27 cellular contexts compared by ENCODE assay signal in genomic region chr2:152413228-152414030, GRCh38.
A peak's percentile ranks its signal among the peaks of the same experiment; 100 is the strongest.
DNase-seq lines count a peak whose midpoint lies in the region; ATAC-seq and TF ChIP-seq lines count a peak whose summit lies in the region.
"Had no signal": no experiment of that assay in that cellular context is flagged by ENCODE, and none has a peak within 500 bp of the region (broad histone marks: within the 10 kb centered on the region; RNA-seq: fewer than 3 reads in every experiment).

No MANE protein-coding gene starts in this region.

- H2BK12ac ChIP-seq in H9 (ENCODE audit: insufficient read length, low read depth, low read length), result no peak overlapping the region

- H2BK5ac ChIP-seq in H9 (ENCODE audit: insufficient read length, low read length), result no peak overlapping the region

- H3K4me2 ChIP-seq in H9 (ENCODE audit: insufficient read depth, insufficient read length, low read length), result no peak overlapping the region

- H3K27me3 Mint-ChIP-seq in H9 (ENCODE audit: low read depth), result no peaks in the 10 kb centered on the region
- H3K27me3 Mint-ChIP-seq: naive B cell had no signal

- H3K27ac Mint-ChIP-seq in H9, result peak overlapping the region in 1 of 3 experiments; percentile 60; a peak in 2 of 7 replicates
- H3K27ac Mint-ChIP-seq: activated CD4-positive, alpha-beta memory T cell treated with anti-CD3 and anti-CD28 coated beads, Interleukin-2, amount 10 ng/mL, durations not matched to agents 7 days and 5 days; activated naive CD8-positive, alpha-beta T cell treated with anti-CD3 and anti-CD28 coated beads, Interleukin-2, amount 10 ng/mL, durations not matched to agents 7 days and 5 days; CD4-positive, alpha-beta T cell; naive B cell had no signal

- peaks cover 3% of the 10 kb centered on the region for H3K79me1 ChIP-seq in H9 (ENCODE audit: insufficient read depth, low read depth, low read length, poor library complexity, severe bottlenecking)

- intact Hi-C loops in heart left ventricle (cut with DNase I), result loop anchor here in 1 of 10 donors (10.0 kb wide), 1 partner anchor 219 kb away; no protein-coding TSS in a partner anchor
- intact Hi-C loops in gastrocnemius medialis (cut with DNase I; ENCODE audit: low total_unique reads), result no loop called here

- in situ Hi-C loops in HAP-1 (cut with MboI; ENCODE audit: low sequenced_read_pairs) (no loop called here), gastrocnemius medialis (cut with MboI; ENCODE audit: low sequenced_read_pairs in 4 of 4) (loop anchor here in 1 of 4 donors (10.0 kb wide), 1 partner anchor 79 kb away; the partner anchor contains the start of gene FMNL2)

- TF ChIP-seq CTCF in heart left ventricle (IDR thresholded peaks at IDR 0.05) (no peak), H9 (conservative IDR thresholded peaks at IDR 0.05) (no peak), gastrocnemius medialis (IDR thresholded peaks at IDR 0.05 in 4 of 5, conservative IDR thresholded peaks at IDR 0.05 in 1 of 5) (no peak)

- no peaks in the 10 kb centered on the region for H3K9me3 Mint-ChIP-seq in H9
- H3K9me3 Mint-ChIP-seq: activated CD4-positive, alpha-beta memory T cell treated with anti-CD3 and anti-CD28 coated beads, Interleukin-2, amount 10 ng/mL, durations not matched to agents 7 days and 5 days; activated naive CD8-positive, alpha-beta T cell treated with anti-CD3 and anti-CD28 coated beads, Interleukin-2, amount 10 ng/mL, durations not matched to agents 7 days and 5 days; CD4-positive, alpha-beta T cell; naive B cell had no signal

- H3K27ac ChIP-seq in heart left ventricle, result no peak overlapping the region
- no peak overlapping the region for H3K27ac ChIP-seq in H9 (ENCODE audit: insufficient read length, low read depth, low read length)
- no peak overlapping the region for H3K27ac ChIP-seq in gastrocnemius medialis
- H3K27ac ChIP-seq: breast epithelium, colonic mucosa, stomach, upper lobe of left lung had no signal

- no peak overlapping the region for H2AK5ac ChIP-seq in H9 (ENCODE audit: insufficient read length, low read length)

- H2BK20ac ChIP-seq in H9 (ENCODE audit: low read depth, low read length, poor library complexity, severe bottlenecking), result no peak overlapping the region

- H4K8ac ChIP-seq in H9 (replicated peaks; ENCODE audit: insufficient read length, low read depth, low read length), result no peak overlapping the region

- H3K23ac ChIP-seq in H9 (ENCODE audit: insufficient read length, low read depth, low read length), result no peak overlapping the region

- H3K4me3 ChIP-seq in HAP-1, result no peak overlapping the region
- no peak overlapping the region for H3K4me3 ChIP-seq in heart left ventricle
- no peak overlapping the region for H3K4me3 ChIP-seq in gastrocnemius medialis
- H3K4me3 ChIP-seq: breast epithelium, colonic mucosa, stomach, upper lobe of left lung had no signal

- WGBS in heart left ventricle, 4 donors, result 90 to 95% (median 93%) methylated on average over 3 of the region's 3 CpGs
- WGBS in H9 (ENCODE audit: extremely low coverage, insufficient read length, low lambda C conversion rate), result no CpG with 5 or more reads among the region's 3 CpGs

- H4K5ac ChIP-seq in H9 (ENCODE audit: insufficient read length, low read depth, low read length), result no peak overlapping the region

- H3K18ac ChIP-seq in H9 (ENCODE audit: insufficient read length, low read depth, low read length), result no peak overlapping the region

- TF ChIP-seq POLR2A in heart left ventricle (IDR thresholded peaks at IDR 0.05) (no peak), gastrocnemius medialis (IDR thresholded peaks at IDR 0.05) (no peak)

- H3K56ac ChIP-seq in H9 (ENCODE audit: insufficient read length, low read depth, low read length), result no peak overlapping the region

- H3K23me2 ChIP-seq in H9 (ENCODE audit: insufficient read length, low read depth, low read length, poor library complexity, severe bottlenecking), result no peaks in the 10 kb centered on the region

- no peak overlapping the region for H4K91ac ChIP-seq in H9 (ENCODE audit: insufficient read length, low read depth, low read length)

- H3K9me3 ChIP-seq in HAP-1, result no peaks in the 10 kb centered on the region
- H3K9me3 ChIP-seq in heart left ventricle, result no peaks in the 10 kb centered on the region
- no peaks in the 10 kb centered on the region for H3K9me3 ChIP-seq in H9 (ENCODE audit: control insufficient read depth, low read depth, low read length)
- H3K9me3 ChIP-seq in gastrocnemius medialis, result no peaks in the 10 kb centered on the region
- H3K9me3 ChIP-seq: breast epithelium, colonic mucosa, stomach, upper lobe of left lung had no signal

- no peak overlapping the region for H3K9ac ChIP-seq in H9 (ENCODE audit: extremely low read depth, insufficient read length, low read length)

- DNase-seq in HAP-1 (ENCODE audit: low spot score in 2 of 2), result peak; percentile 80 to 95
- peak; percentile 37 for DNase-seq in amniotic epithelial cell (ENCODE audit: low read depth)
- DNase-seq in foreskin melanocyte, result peak; percentile 75
- peak; percentile 73 for DNase-seq in renal cortical epithelial cell (ENCODE audit: low read depth)
- DNase-seq in heart left ventricle, result no peak
- DNase-seq in H9, result no peak
- no peak for DNase-seq in gastrocnemius medialis
- DNase-seq: activated CD4-positive, alpha-beta memory T cell treated with anti-CD3 and anti-CD28 coated beads, Interleukin-2, amount 10 ng/mL, durations not matched to agents 7 days and 5 days; activated effector memory CD4-positive, alpha-beta T cell treated with Interleukin-2 at 50 U/mL for 16 hours; activated naive CD8-positive, alpha-beta T cell treated with anti-CD3 and anti-CD28 coated beads, Interleukin-2, amount 10 ng/mL, durations not matched to agents 7 days and 5 days; CD4-positive, alpha-beta T cell; colonic mucosa; DMS153; mesendoderm; naive B cell; NCI-H2081; NCI-H446; occipital lobe; right cardiac atrium; stimulated activated CD4-positive, alpha-beta T cell treated with anti-CD3 and anti-CD28 coated beads, Interleukin-15, amount 100 ng/mL, for 24 hours; stomach; T-helper 9 cell; upper lobe of left lung had no signal

- H3K4ac ChIP-seq in H9 (ENCODE audit: low read depth, low read length), result no peak overlapping the region

- peaks cover 66 to 75% of the 10 kb centered on the region in 2 experiments for H3K4me1 Mint-ChIP-seq in H9
- H3K4me1 Mint-ChIP-seq: activated naive CD8-positive, alpha-beta T cell treated with anti-CD3 and anti-CD28 coated beads, Interleukin-2, amount 10 ng/mL, durations not matched to agents 7 days and 5 days had no signal

- no peak overlapping the region for H2AFZ ChIP-seq in H9 (ENCODE audit: low read length)

- H4K20me1 ChIP-seq in H9 (ENCODE audit: control insufficient read depth, insufficient read depth, insufficient read length), result no peaks in the 10 kb centered on the region

- no peak overlapping the region; a peak in 1 of 5 replicates for H3K4me3 Mint-ChIP-seq in H9
- H3K4me3 Mint-ChIP-seq: activated CD4-positive, alpha-beta memory T cell treated with anti-CD3 and anti-CD28 coated beads, Interleukin-2, amount 10 ng/mL, durations not matched to agents 7 days and 5 days; activated naive CD8-positive, alpha-beta T cell treated with anti-CD3 and anti-CD28 coated beads, Interleukin-2, amount 10 ng/mL, durations not matched to agents 7 days and 5 days; CD4-positive, alpha-beta T cell; naive B cell had no signal

- H3K27me3 ChIP-seq in HAP-1 (ENCODE audit: low read depth), result no peaks in the 10 kb centered on the region
- H3K27me3 ChIP-seq in heart left ventricle, result no peaks in the 10 kb centered on the region
- H3K27me3 ChIP-seq in H9 (ENCODE audit: insufficient read depth, low read length), result no peaks in the 10 kb centered on the region
- H3K27me3 ChIP-seq in gastrocnemius medialis, result no peaks in the 10 kb centered on the region
- H3K27me3 ChIP-seq: breast epithelium, colonic mucosa, stomach, upper lobe of left lung had no signal

- peaks cover 12% of the 10 kb centered on the region; the same call in 1 of the 2 replicates for H3K79me2 ChIP-seq in H9 (ENCODE audit: insufficient read depth, low read length)

- no peak overlapping the region for H2BK15ac ChIP-seq in H9 (ENCODE audit: low read depth, low read length)

- no peak overlapping the region for H2BK120ac ChIP-seq in H9 (ENCODE audit: low read depth, low read length, poor library complexity, severe bottlenecking)

- ATAC-seq in heart left ventricle (no peak), HG03045 (IDR thresholded peaks at IDR 0.05; ENCODE audit: unreplicated experiment) (no peak), gastrocnemius medialis (no peak)
- ATAC-seq: left lobe of liver, right cardiac atrium, Right ventricle myocardium inferior had no signal

- H3K36me3 Mint-ChIP-seq in H9 (ENCODE audit: insufficient read depth in 1 of 3, low read depth in 3 of 3), result no peaks in the 10 kb centered on the region; a peak in 1 of 7 replicates
- H3K36me3 Mint-ChIP-seq: activated naive CD8-positive, alpha-beta T cell treated with anti-CD3 and anti-CD28 coated beads, Interleukin-2, amount 10 ng/mL, durations not matched to agents 7 days and 5 days; naive B cell had no signal

- H3K14ac ChIP-seq in H9 (ENCODE audit: insufficient read depth, low read length), result no peak overlapping the region

- H3K36me3 ChIP-seq in HAP-1 (replicated peaks) (no peaks in the 10 kb centered on the region), heart left ventricle (no peaks in the 10 kb centered on the region), gastrocnemius medialis (no peaks in the 10 kb centered on the region)
- H3K36me3 ChIP-seq: breast epithelium, colonic mucosa, stomach, upper lobe of left lung had no signal

- H3T11ph ChIP-seq in H9 (ENCODE audit: low read length), result no peak overlapping the region

- H3K4me1 ChIP-seq in HAP-1, result peaks cover 18% of the 10 kb centered on the region
- peaks cover 0 to 47% (median 8%) of the 10 kb centered on the region in 12 donors for H3K4me1 ChIP-seq in heart left ventricle
- peaks cover 5% of the 10 kb centered on the region; the same call in 1 of the 2 replicates for H3K4me1 ChIP-seq in H9 (ENCODE audit: insufficient read depth, low read length)
- H3K4me1 ChIP-seq in gastrocnemius medialis, result peaks cover 57 to 67% of the 10 kb centered on the region in 2 donors

Comparison
In these comparisons a context has a peak if more than half of its experiments do, and no peak if none do; other contexts are left out.
1. DNase-seq: peak in HAP-1 (2 of 2), amniotic epithelial cell (single experiment), foreskin melanocyte (single experiment) and renal cortical epithelial cell (single experiment); none in heart left ventricle (0 of 5), H9 (single experiment) and gastrocnemius medialis (0 of 2).